Comparison of ENCODE assay signal across 25 cellular contexts in genomic region chr14:102116361-102117180, GRCh38. TPM values are rescaled to one million over a fixed set of nuclear protein-coding genes. Genes with fewer than 3 reads are reported as not detected.
DNase-seq lines count a peak whose midpoint lies in the region; ATAC-seq, FAIRE-seq and TF ChIP-seq lines count a peak whose summit lies in the region.
"Had no signal": no experiment of that assay in that cellular context is flagged by ENCODE, and none has a peak within 500 bp of the region (broad histone marks: within the 10 kb centered on the region; RNA-seq: fewer than 3 reads in every experiment).

No MANE protein-coding gene starts in this region.

- no peak overlapping the region for H3K27ac Mint-ChIP-seq in CD4-positive, alpha-beta T cell
- H3K27ac Mint-ChIP-seq: CD4-positive, CD25-positive, alpha-beta regulatory T cell had no signal

- H2AFZ ChIP-seq in HepG2 (ENCODE audit: low read length) = no peak overlapping the region

- peak; percentile 16 to 29 for ATAC-seq in right cardiac atrium
- ATAC-seq in HepG2 = peak; percentile 42
- ATAC-seq in CD4-positive, alpha-beta T cell (ENCODE audit: poor library complexity) = no peak
- ATAC-seq: K562, PC-3, Right ventricle myocardium inferior had no signal

- POLR2A ChIA-PET in HepG2 (lab: Yijun Ruan, JAX) = no interaction called here
- POLR2A ChIA-PET in CD4-positive, alpha-beta T cell (lab: Charles Lee) = interaction anchor here (0.5 kb wide), 1 partner anchor 307 kb away, joined by 3 read pairs; no protein-coding TSS in a partner anchor

- H3K4me3 Mint-ChIP-seq in CD4-positive, alpha-beta T cell = no peak overlapping the region

- TF ChIP-seq POLR2A in HepG2 (IDR thresholded peaks at IDR 0.05; ENCODE audit: insufficient read depth in 1 of 2, low read depth in 2 of 2, low read length in 2 of 2) = no peak
- TF ChIP-seq POLR2A in sigmoid colon (IDR thresholded peaks at IDR 0.05) = no peak

- no peak for TF ChIP-seq RAD21 in HepG2 (CRISPR knock-in tag; IDR thresholded peaks at IDR 0.05)

- no peaks in the 10 kb centered on the region for H3K9me3 Mint-ChIP-seq in CD4-positive, alpha-beta T cell

- TF ChIP-seq CTCF in left ventricle myocardium inferior (IDR thresholded peaks at IDR 0.05; ENCODE audit: borderline replicate concordance) = no peak
- no peak for TF ChIP-seq CTCF in HepG2 (CRISPR knock-in tag; IDR thresholded peaks at IDR 0.05)
- TF ChIP-seq CTCF in sigmoid colon (IDR thresholded peaks at IDR 0.05) = no peak
- TF ChIP-seq CTCF in CD4-positive, alpha-beta T cell (IDR thresholded peaks at IDR 0.05) = no peak

- in situ Hi-C loops in HepG2 (cut with HindIII; ENCODE audit: extremely low pct_ligation_motif_present, low pct_unique_long_range_greater_than_20kb) = no loop called here

- no peaks in the 10 kb centered on the region for H3K36me3 Mint-ChIP-seq in CD4-positive, alpha-beta T cell (ENCODE audit: low read depth)

- H3K9me3 ChIP-seq in right cardiac atrium (ENCODE audit: control insufficient read depth, low read length) (no peaks in the 10 kb centered on the region), left ventricle myocardium inferior (replicated peaks) (no peaks in the 10 kb centered on the region), HepG2 (ENCODE audit: low read length) (no peaks in the 10 kb centered on the region), sigmoid colon (no peaks in the 10 kb centered on the region)
- no peaks in the 10 kb centered on the region for H3K9me3 ChIP-seq in CD4-positive, alpha-beta T cell (ENCODE audit: control insufficient read depth, low read length)
- H3K9me3 ChIP-seq: SJCRH30 had no signal

- H3K9ac ChIP-seq in HepG2 (ENCODE audit: insufficient read depth, low read depth, low read length) = no peak overlapping the region

- FAIRE-seq in HepG2 (lab: Jason Lieb, UNC) = no peak
- FAIRE-seq: GM18507, K562 had no signal

- TF ChIP-seq EP300 in HepG2 (IDR thresholded peaks at IDR 0.05; ENCODE audit: low read depth in 2 of 2, low read length in 2 of 2) = no peak
- TF ChIP-seq EP300 in HepG2 (CRISPR knock-in tag; IDR thresholded peaks at IDR 0.05; ENCODE audit: borderline replicate concordance) = no peak
- TF ChIP-seq EP300 in sigmoid colon (IDR thresholded peaks at IDR 0.05) = no peak

- no peaks in the 10 kb centered on the region for H3K27me3 Mint-ChIP-seq in CD4-positive, alpha-beta T cell
- H3K27me3 Mint-ChIP-seq: CD4-positive, CD25-positive, alpha-beta regulatory T cell had no signal

- no peaks in the 10 kb centered on the region for H4K20me1 ChIP-seq in HepG2 (ENCODE audit: insufficient read depth, low read length)

- H3K36me3 ChIP-seq in left ventricle myocardium inferior = peaks cover 8% of the 10 kb centered on the region
- H3K36me3 ChIP-seq in HepG2 (replicated peaks in 1 of 2; ENCODE audit: control insufficient read depth in 1 of 2, insufficient read depth in 2 of 2, low read length in 2 of 2) = no peaks in the 10 kb centered on the region
- no peaks in the 10 kb centered on the region for H3K36me3 ChIP-seq in sigmoid colon
- H3K36me3 ChIP-seq: SJCRH30 had no signal

- no peak overlapping the region for H3K4me2 ChIP-seq in HepG2 (ENCODE audit: low read depth, low read length)

- H3K4me1 Mint-ChIP-seq in CD4-positive, alpha-beta T cell (ENCODE audit: low read depth) = no peaks in the 10 kb centered on the region
- H3K4me1 Mint-ChIP-seq: CD4-positive, CD25-positive, alpha-beta regulatory T cell had no signal

- 98% methylated on average over 13 of the region's 13 CpGs for WGBS in right cardiac atrium
- 62% methylated on average over 8 of the region's 13 CpGs for WGBS in HepG2 (ENCODE audit: low lambda C conversion rate)
- 96 to 97% methylated on average over 13 of the region's 13 CpGs for WGBS in sigmoid colon, 2 donors

- no peak overlapping the region for H3K27ac ChIP-seq in right cardiac atrium (ENCODE audit: low read length)
- no peak overlapping the region for H3K27ac ChIP-seq in left ventricle myocardium inferior (replicated peaks)
- no peak overlapping the region for H3K27ac ChIP-seq in HepG2 (ENCODE audit: extremely low read length, insufficient read depth, low read length)
- no peak overlapping the region for H3K27ac ChIP-seq in sigmoid colon
- no peak overlapping the region for H3K27ac ChIP-seq in CD4-positive, alpha-beta T cell (ENCODE audit: low read depth, low read length)
- H3K27ac ChIP-seq: SJCRH30 had no signal

- H3K4me1 ChIP-seq in right cardiac atrium (ENCODE audit: control insufficient read depth, insufficient read depth, low read length) (no peaks in the 10 kb centered on the region), left ventricle myocardium inferior (no peaks in the 10 kb centered on the region), HepG2 (ENCODE audit: insufficient read depth, low read length) (no peaks in the 10 kb centered on the region), sigmoid colon (no peaks in the 10 kb centered on the region)
- H3K4me1 ChIP-seq: SJCRH30 had no signal

- intact Hi-C loops in right cardiac atrium (cut with DNase I) = no loop called here
- intact Hi-C loops in left ventricle myocardium inferior (cut with micrococcal nuclease) = no loop called here
- intact Hi-C loops in HepG2 (cut with micrococcal nuclease; ENCODE audit: unreplicated experiment) = no loop called here
- intact Hi-C loops in sigmoid colon (cut with DNase I) = no loop called here
- intact Hi-C loops in CD4-positive, alpha-beta T cell (cut with DNase I, micrococcal nuclease) = no loop called here

- CTCF ChIA-PET in HepG2 (lab: Yijun Ruan, JAX; ENCODE audit: low intra/inter-chr PET ratio, low total read pairs) = no interaction called here
- CTCF ChIA-PET in CD4-positive, alpha-beta T cell (lab: Charles Lee) = no interaction called here

- H3K27me3 ChIP-seq in right cardiac atrium (ENCODE audit: control insufficient read depth, insufficient read depth) (no peaks in the 10 kb centered on the region), left ventricle myocardium inferior (ENCODE audit: low read depth) (no peaks in the 10 kb centered on the region), HepG2 (ENCODE audit: control insufficient read depth in 1 of 2, insufficient read depth in 2 of 2, low read length in 2 of 2) (no peaks in the 10 kb centered on the region; a peak in 1 of 5 replicates), sigmoid colon (no peaks in the 10 kb centered on the region)
- H3K27me3 ChIP-seq in CD4-positive, alpha-beta T cell (ENCODE audit: control insufficient read depth, insufficient read depth, low read length) = no peaks in the 10 kb centered on the region
- H3K27me3 ChIP-seq: SJCRH30 had no signal

- BruUV-seq in HepG2 (replicated peaks; lab: Mats Ljungman, UMichigan) = no TSS peak

- DNase-seq in right cardiac atrium (no peak), left ventricle myocardium inferior (no peak), HepG2 (ENCODE audit: low spot score) (no peak), sigmoid colon (peak; percentile 57), OCI-M1 (lab: John Stamatoyannopoulos, UW) (no peak)
- DNase-seq in CD4-positive, alpha-beta T cell = no peak
- DNase-seq in activated T-cell treated with anti-CD3 and anti-CD28 coated beads, Interleukin-2, amount 50 U/mL, for 1 hour = no peak
- DNase-seq: 8988T; ACHN; CD4-positive, CD25-positive, alpha-beta regulatory T cell; COR-L47; DMS53; H7; MV-4-11; NCI-H1105 treated with DMSO at 0.1 percent for 48 hours; NCI-H146; NCI-H1930; NCI-H446; NCI-H524 treated with DMSO at 0.1 percent for 48 hours; NCI-H774; PC-3; SJCRH30 had no signal

- H3K4me3 ChIP-seq in right cardiac atrium (ENCODE audit: low read length) (no peak overlapping the region), left ventricle myocardium inferior (no peak overlapping the region), HepG2 (replicated peaks in 1 of 3; ENCODE audit: insufficient read depth in 1 of 3, low read depth in 2 of 3, low read length in 3 of 3) (no peak overlapping the region), sigmoid colon (no peak overlapping the region)
- H3K4me3 ChIP-seq: K562, SJCRH30 had no signal

- H3K79me2 ChIP-seq in HepG2 (ENCODE audit: insufficient read depth, low read length) = no peaks in the 10 kb centered on the region

RNA-seq across cellular contexts. Expression of gene WDR20, which starts 23.1 kb away (rescaled TPM):
- 10 to 100 TPM; 21.9 to 27.3 (median 22.4) TPM for total RNA-seq in right cardiac atrium
- 13.2 TPM for polyA plus RNA-seq in right cardiac atrium
- total RNA-seq in left ventricle myocardium inferior = 20.9 TPM
- 23.2 and 30.5 TPM in 2 replicates for total RNA-seq in HepG2 (2016; rRNA removed; fragmentation: Illumina TruSeq; extraction: Trizol)
- total RNA-seq in HepG2 (2016; cell fraction: cytosol; rRNA removed; fragmentation: Illumina TruSeq; extraction: Trizol; ENCODE audit: low read depth) = 24.1 and 25.7 TPM in 2 replicates
- total RNA-seq in HepG2 (2016; cell fraction: insoluble cytoplasmic fraction; rRNA removed; fragmentation: Illumina TruSeq; extraction: Trizol) = 25.8 and 28.7 TPM in 2 replicates
- 29.7 and 34.1 TPM in 2 replicates for total RNA-seq in HepG2 (2016; cell fraction: membrane; rRNA removed; fragmentation: Illumina TruSeq; extraction: Trizol)
- total RNA-seq in HepG2 (2016; cell fraction: nucleus; rRNA removed; fragmentation: Illumina TruSeq; extraction: Trizol) = 22.4 and 24.2 TPM in 2 replicates
- polyA plus RNA-seq in HepG2 (2011; rRNA removed) = 10.4 and 11.6 TPM in 2 replicates
- polyA plus RNA-seq in HepG2 (2011; cell fraction: cytosol; rRNA removed) = 9.4 and 10.2 TPM in 2 replicates
- polyA plus RNA-seq in HepG2 (2011; cell fraction: nucleus; rRNA removed) = 11.4 and 12.2 TPM in 2 replicates
- 10.7 and 12.8 TPM in 2 replicates for polyA plus RNA-seq in HepG2 (2012)
- 3.0 and 3.7 TPM in 2 replicates for polyA plus RNA-seq in HepG2 (2016; cell fraction: cytosol; fragmentation: Illumina TruSeq; extraction: Trizol; ENCODE audit: low read depth)
- 25.3 and 26.3 TPM in 2 replicates for polyA plus RNA-seq in HepG2 (2016; cell fraction: insoluble cytoplasmic fraction; fragmentation: Illumina TruSeq; extraction: Trizol; ENCODE audit: low read depth)
- 7.5 and 8.4 TPM in 2 replicates for polyA plus RNA-seq in HepG2 (2016; cell fraction: membrane; fragmentation: Illumina TruSeq; extraction: Trizol; ENCODE audit: low read depth)
- polyA plus RNA-seq in HepG2 (2016; cell fraction: nucleus; fragmentation: Illumina TruSeq; extraction: Trizol; ENCODE audit: insufficient read depth, low read depth) = 25.1 and 26.7 TPM in 2 replicates
- polyA minus RNA-seq in HepG2 (2011; rRNA and poly(A)+ RNA removed; ENCODE audit: low replicate concordance) = 27.9 and 31.3 TPM in 2 replicates
- 14.9 and 18.5 TPM in 2 replicates for polyA minus RNA-seq in HepG2 (2011; cell fraction: cytosol; rRNA and poly(A)+ RNA removed)
- polyA minus RNA-seq in HepG2 (2011; cell fraction: nucleus; rRNA and poly(A)+ RNA removed) = 27.6 and 29.8 TPM in 2 replicates
- total RNA-seq in sigmoid colon = 10 to 100 TPM; 19.1 to 32.1 (median 27.3) TPM
- polyA plus RNA-seq in sigmoid colon = 10 to 100 TPM; 13.8 to 21.0 (median 16.4) TPM
- total RNA-seq in CD4-positive, alpha-beta T cell = 10 to 100 TPM; 40.1 to 41.2 TPM

RNA-seq across cellular contexts. Expression of gene HSP90AA1, which starts 29.7 kb away (rescaled TPM):
- total RNA-seq in right cardiac atrium (100 to 1,000 TPM; 381 to 731 (median 541) TPM), left ventricle myocardium inferior (423 TPM), HepG2 (2016; rRNA removed; fragmentation: Illumina TruSeq; extraction: Trizol) (636 and 1,509 TPM in 2 replicates), sigmoid colon (100 to 1,000 TPM; 252 to 463 (median 333) TPM)
- polyA plus RNA-seq in right cardiac atrium (504 TPM), HepG2 (2011; rRNA removed) (205 and 262 TPM in 2 replicates), sigmoid colon (100 to 1,000 TPM; 167 to 333 (median 245) TPM)
- total RNA-seq in HepG2 (2016; cell fraction: cytosol; rRNA removed; fragmentation: Illumina TruSeq; extraction: Trizol; ENCODE audit: low read depth) = 68.9 and 73.7 TPM in 2 replicates
- 651 and 1,441 TPM in 2 replicates for total RNA-seq in HepG2 (2016; cell fraction: insoluble cytoplasmic fraction; rRNA removed; fragmentation: Illumina TruSeq; extraction: Trizol)
- total RNA-seq in HepG2 (2016; cell fraction: membrane; rRNA removed; fragmentation: Illumina TruSeq; extraction: Trizol) = 133 and 157 TPM in 2 replicates
- 507 and 548 TPM in 2 replicates for total RNA-seq in HepG2 (2016; cell fraction: nucleus; rRNA removed; fragmentation: Illumina TruSeq; extraction: Trizol)
- 127 and 221 TPM in 2 replicates for polyA plus RNA-seq in HepG2 (2011; cell fraction: cytosol; rRNA removed)
- polyA plus RNA-seq in HepG2 (2011; cell fraction: nucleus; rRNA removed) = 46.7 and 79.9 TPM in 2 replicates
- polyA plus RNA-seq in HepG2 (2012) = 319 and 504 TPM in 2 replicates
- 49.1 and 55.8 TPM in 2 replicates for polyA plus RNA-seq in HepG2 (2016; cell fraction: cytosol; fragmentation: Illumina TruSeq; extraction: Trizol; ENCODE audit: low read depth)
- 1,691 and 1,814 TPM in 2 replicates for polyA plus RNA-seq in HepG2 (2016; cell fraction: insoluble cytoplasmic fraction; fragmentation: Illumina TruSeq; extraction: Trizol; ENCODE audit: low read depth)
- 108 and 125 TPM in 2 replicates for polyA plus RNA-seq in HepG2 (2016; cell fraction: membrane; fragmentation: Illumina TruSeq; extraction: Trizol; ENCODE audit: low read depth)
- 669 and 675 TPM in 2 replicates for polyA plus RNA-seq in HepG2 (2016; cell fraction: nucleus; fragmentation: Illumina TruSeq; extraction: Trizol; ENCODE audit: insufficient read depth, low read depth)
- polyA minus RNA-seq in HepG2 (2011; rRNA and poly(A)+ RNA removed; ENCODE audit: low replicate concordance) = 117 and 458 TPM in 2 replicates
- polyA minus RNA-seq in HepG2 (2011; cell fraction: cytosol; rRNA and poly(A)+ RNA removed) = 494 and 532 TPM in 2 replicates
- 134 and 221 TPM in 2 replicates for polyA minus RNA-seq in HepG2 (2011; cell fraction: nucleus; rRNA and poly(A)+ RNA removed)
- total RNA-seq in CD4-positive, alpha-beta T cell = 100 to 1,000 TPM; 451 to 462 TPM
